In genomic region chr22:46006379-46007002, GRCh38 we compare ENCODE assay signal across 1 cellular context.
TF ChIP-seq lines count a peak whose summit lies in the region.

No MANE protein-coding gene starts in this region.

TF ChIP-seq in HepG2, 621 proteins besides CTCF, POLR2A, EP300 and RAD21 (continued from another document and continues in another):
- TF ChIP-seq ZFP91 (CRISPR knock-in tag; IDR thresholded peaks at IDR 0.05; ENCODE audit: borderline replicate concordance) (peak; percentile 66; the same call in 1 of the 2 replicates), HHEX (CRISPR knock-in tag; IDR thresholded peaks at IDR 0.05) (no peak), ZNF101 (CRISPR knock-in tag; IDR thresholded peaks at IDR 0.05; ENCODE audit: borderline replicate concordance, low read depth) (no peak), SMARCE1 (IDR thresholded peaks at IDR 0.05; ENCODE audit: borderline replicate concordance) (no peak), SALL2 (CRISPR knock-in tag; IDR thresholded peaks at IDR 0.05) (peak; percentile 40; the same call in 1 of the 2 replicates), KDM1A (CRISPR knock-in tag; IDR thresholded peaks at IDR 0.05) (no peak), ZNF557 (CRISPR knock-in tag; IDR thresholded peaks at IDR 0.05) (no peak), KLF6 (CRISPR knock-in tag; IDR thresholded peaks at IDR 0.05) (no peak; the same call in 1 of the 2 replicates), HBP1 (CRISPR knock-in tag; IDR thresholded peaks at IDR 0.05; ENCODE audit: low read depth) (no peak), ARID4A (CRISPR knock-in tag; IDR thresholded peaks at IDR 0.05; ENCODE audit: borderline replicate concordance) (no peak; the same call in 1 of the 2 replicates), TOE1 (CRISPR knock-in tag; IDR thresholded peaks at IDR 0.05) (no peak), YY1 (IDR thresholded peaks at IDR 0.05; ENCODE audit: insufficient read depth, insufficient replicate concordance, low read depth, low read length) (peak; percentile 37), ZFP82 (CRISPR knock-in tag; IDR thresholded peaks at IDR 0.05; ENCODE audit: borderline replicate concordance) (no peak), FLYWCH1 (CRISPR knock-in tag; IDR thresholded peaks at IDR 0.05) (no peak), DMAP1 (CRISPR knock-in tag; IDR thresholded peaks at IDR 0.05) (no peak), LBX2 (CRISPR knock-in tag; IDR thresholded peaks at IDR 0.05; ENCODE audit: borderline replicate concordance) (no peak), ZNF652 (CRISPR knock-in tag; IDR thresholded peaks at IDR 0.05; ENCODE audit: borderline replicate concordance, low read depth) (no peak), MLXIP (CRISPR knock-in tag; IDR thresholded peaks at IDR 0.05; ENCODE audit: borderline replicate concordance) (no peak), PHB2 (IDR thresholded peaks at IDR 0.05; ENCODE audit: partially characterized antibody) (no peak), RFXAP (CRISPR knock-in tag; IDR thresholded peaks at IDR 0.05; ENCODE audit: borderline replicate concordance) (0 out of 2 replicates have a peak, but pooled peaks have one; percentile 43), MIXL1 (CRISPR knock-in tag; IDR thresholded peaks at IDR 0.05) (no peak), ZNF790 (CRISPR knock-in tag; IDR thresholded peaks at IDR 0.05; ENCODE audit: borderline replicate concordance) (no peak), PLRG1 (conservative IDR thresholded peaks at IDR 0.05) (no peak), HOMEZ (CRISPR knock-in tag; IDR thresholded peaks at IDR 0.05; ENCODE audit: low read depth) (no peak), ZNF558 (CRISPR knock-in tag; IDR thresholded peaks at IDR 0.05; ENCODE audit: borderline replicate concordance) (no peak), ZNF468 (CRISPR knock-in tag; IDR thresholded peaks at IDR 0.05) (no peak), TAF15 (IDR thresholded peaks at IDR 0.05; ENCODE audit: low read depth, low read length, poor library complexity, severe bottlenecking) (no peak), ASH2L (IDR thresholded peaks at IDR 0.05; ENCODE audit: insufficient read length, low read depth, low read length) (no peak), FOXJ3 (CRISPR knock-in tag; IDR thresholded peaks at IDR 0.05; ENCODE audit: borderline replicate concordance) (0 out of 2 replicates have a peak, but pooled peaks have one; percentile 38), THAP9 (CRISPR knock-in tag; IDR thresholded peaks at IDR 0.05; ENCODE audit: borderline replicate concordance) (no peak), GRHL1 (CRISPR knock-in tag; conservative IDR thresholded peaks at IDR 0.05) (no peak), ZNF766 (CRISPR knock-in tag; IDR thresholded peaks at IDR 0.05; ENCODE audit: borderline replicate concordance) (no peak), ZNF709 (CRISPR knock-in tag; IDR thresholded peaks at IDR 0.05) (no peak), CBX5 (CRISPR knock-in tag; IDR thresholded peaks at IDR 0.05; ENCODE audit: borderline replicate concordance) (no peak), ZIK1 (CRISPR knock-in tag; IDR thresholded peaks at IDR 0.05; ENCODE audit: borderline replicate concordance, low read depth) (no peak), SALL1 (CRISPR knock-in tag; IDR thresholded peaks at IDR 0.05) (no peak; the same call in 1 of the 2 replicates), PITX1 (CRISPR knock-in tag; IDR thresholded peaks at IDR 0.05) (peak; percentile 32; the same call in 1 of the 2 replicates), ZEB1 (IDR thresholded peaks at IDR 0.05; ENCODE audit: insufficient replicate concordance, low read depth) (no peak), SAP130 (CRISPR knock-in tag; IDR thresholded peaks at IDR 0.05; ENCODE audit: low read depth) (peak; percentile 45; the same call in 1 of the 2 replicates), GTF2F1 (IDR thresholded peaks at IDR 0.05; ENCODE audit: low read length) (no peak), TCF7L2 (IDR thresholded peaks at IDR 0.05; ENCODE audit: low read depth, low read length) (no peak), NR2C2 (CRISPR knock-in tag; IDR thresholded peaks at IDR 0.05; ENCODE audit: borderline replicate concordance) (no peak), MAZ (IDR thresholded peaks at IDR 0.05; ENCODE audit: borderline replicate concordance, low read depth, low read length) (0 out of 2 replicates have a peak, but pooled peaks have one; percentile 19), MAZ (CRISPR knock-in tag; IDR thresholded peaks at IDR 0.05; ENCODE audit: low read depth) (peak; percentile 52; the same call in 1 of the 2 replicates), ZNF792 (CRISPR knock-in tag; IDR thresholded peaks at IDR 0.05) (peak; percentile 75), GABPB1 (CRISPR knock-in tag; IDR thresholded peaks at IDR 0.05) (peak; percentile 79)
